ENCODE assay signal across 14 cellular contexts in genomic region chr6:8170754-8171153, GRCh38.
DNase-seq lines count a peak whose midpoint lies in the region; ATAC-seq and TF ChIP-seq lines count a peak whose summit lies in the region.
"Had no signal": no experiment of that assay in that cellular context is flagged by ENCODE, and none has a peak within 500 bp of the region (broad histone marks: within the 10 kb centered on the region; RNA-seq: fewer than 3 reads in every experiment).

No MANE protein-coding gene starts in this region.

- H3K9ac ChIP-seq in HUES48 (ENCODE audit: low read depth, low read length), result no peak overlapping the region
- no peak overlapping the region for H3K9ac ChIP-seq in mesenchymal stem cell (ENCODE audit: low read length)
- no peak overlapping the region for H3K9ac ChIP-seq in trophoblast cell (ENCODE audit: low read length)
- H3K9ac ChIP-seq: GM23248 had no signal

- no peak for ATAC-seq in GM18909 (IDR thresholded peaks at IDR 0.05; ENCODE audit: poor library complexity, unreplicated experiment)

- H2BK5ac ChIP-seq in mesenchymal stem cell (ENCODE audit: low read depth, low read length, poor library complexity, severe bottlenecking), result no peak overlapping the region
- H2BK5ac ChIP-seq in trophoblast cell (ENCODE audit: low read depth, low read length, poor library complexity), result peak overlapping the region; percentile 0

- H3K27me3 ChIP-seq in HUES48 (ENCODE audit: control insufficient read depth, insufficient read depth, low read length), result no peaks in the 10 kb centered on the region
- H3K27me3 ChIP-seq in mesenchymal stem cell (ENCODE audit: control insufficient read depth in 1 of 2, insufficient read depth in 1 of 2, low read length in 2 of 2), result no peaks in the 10 kb centered on the region
- no peaks in the 10 kb centered on the region for H3K27me3 ChIP-seq in trophoblast cell (ENCODE audit: insufficient read depth, low read length)
- H3K27me3 ChIP-seq in testis, result no peaks in the 10 kb centered on the region

- H3K18ac ChIP-seq in mesenchymal stem cell (ENCODE audit: low read depth in 1 of 2, low read length in 2 of 2) (no peak overlapping the region), trophoblast cell (ENCODE audit: low read length) (no peak overlapping the region)

- H4K12ac ChIP-seq in trophoblast cell (ENCODE audit: low read depth, low read length), result no peak overlapping the region

- no peak overlapping the region for H3K4me3 ChIP-seq in HUES48 (ENCODE audit: low read depth, low read length)
- H3K4me3 ChIP-seq in mesenchymal stem cell (ENCODE audit: insufficient read depth in 1 of 2, low read depth in 1 of 2, low read length in 2 of 2), result no peak overlapping the region
- H3K4me3 ChIP-seq in trophoblast cell (ENCODE audit: low read depth, low read length), result no peak overlapping the region
- H3K4me3 ChIP-seq in testis, result no peak overlapping the region
- H3K4me3 ChIP-seq: A549, GM23248 had no signal

- H4K8ac ChIP-seq in mesenchymal stem cell (ENCODE audit: low read length) (no peak overlapping the region), trophoblast cell (ENCODE audit: low read depth, low read length) (no peak overlapping the region)

- H2BK12ac ChIP-seq in mesenchymal stem cell (ENCODE audit: low read length in 2 of 2), result no peak overlapping the region
- peak overlapping the region; percentile 11 for H2BK12ac ChIP-seq in trophoblast cell (ENCODE audit: low read length)

- H4K91ac ChIP-seq in mesenchymal stem cell (ENCODE audit: low read length), result no peak overlapping the region
- H4K91ac ChIP-seq in trophoblast cell (ENCODE audit: low read depth, low read length), result peak overlapping the region; percentile 36

- H2AK5ac ChIP-seq in mesenchymal stem cell (ENCODE audit: low read length, severe bottlenecking), result peak overlapping the region; percentile 53
- no peak overlapping the region for H2AK5ac ChIP-seq in trophoblast cell (ENCODE audit: low read length)

- H3K27ac ChIP-seq in HUES48 (ENCODE audit: low read depth, low read length), result peak overlapping the region; percentile 19
- H3K27ac ChIP-seq in mesenchymal stem cell (ENCODE audit: low read length, poor library complexity, severe bottlenecking), result peak overlapping the region; percentile 66
- peak overlapping the region; percentile 41 for H3K27ac ChIP-seq in trophoblast cell (ENCODE audit: low read depth, low read length)
- no peak overlapping the region for H3K27ac ChIP-seq in testis
- H3K27ac ChIP-seq: A549, C4-2B, GM23248 had no signal

- no peak for TF ChIP-seq POLR2A in testis (IDR thresholded peaks at IDR 0.05)

- H2BK15ac ChIP-seq in mesenchymal stem cell (ENCODE audit: low read depth, poor library complexity, severe bottlenecking), result no peak overlapping the region

- no peaks in the 10 kb centered on the region for H3K79me1 ChIP-seq in mesenchymal stem cell (replicated peaks; ENCODE audit: low read length, poor library complexity, severe bottlenecking)
- peaks cover 24% of the 10 kb centered on the region for H3K79me1 ChIP-seq in trophoblast cell (ENCODE audit: low read length)

- DNase-seq in mesenchymal stem cell, result no peak
- no peak for DNase-seq in trophoblast cell
- DNase-seq in testis, result no peak
- no peak for DNase-seq in hepatic stellate cell (ENCODE audit: low spot score)
- DNase-seq: AML-193; CD4-positive, alpha-beta memory T cell; DMS153; DMS79 treated with DMSO at 0.1 percent for 48 hours; GM23248; HCEC 1CT had no signal

- no peak overlapping the region for H3K4ac ChIP-seq in mesenchymal stem cell (ENCODE audit: low read depth in 1 of 2, low read length in 2 of 2)
- no peak overlapping the region for H3K4ac ChIP-seq in trophoblast cell (ENCODE audit: low read depth, low read length)

- no peak overlapping the region for H3K4me2 ChIP-seq in mesenchymal stem cell (ENCODE audit: low read length, poor library complexity, severe bottlenecking)
- H3K4me2 ChIP-seq in trophoblast cell (ENCODE audit: low read length), result no peak overlapping the region
- H3K4me2 ChIP-seq: A549 had no signal

- 41% methylated on average over 3 of the region's 3 CpGs for WGBS in mesenchymal stem cell
- WGBS in trophoblast cell (ENCODE audit: extremely low coverage, insufficient coverage, insufficient read length), result no CpG with 5 or more reads among the region's 3 CpGs
- 65 to 80% methylated on average over 3 of the region's 3 CpGs for WGBS in testis, 2 donors

- no peak for TF ChIP-seq CTCF in testis (IDR thresholded peaks at IDR 0.05)

- no peak overlapping the region for H3K23ac ChIP-seq in mesenchymal stem cell (ENCODE audit: low read length in 2 of 2)
- H3K23ac ChIP-seq in trophoblast cell (ENCODE audit: low read length), result no peak overlapping the region

- intact Hi-C loops in testis (cut with DNase I; ENCODE audit: low total_unique reads), result no loop called here

- H3K14ac ChIP-seq in mesenchymal stem cell (ENCODE audit: low read length in 2 of 2), result no peak overlapping the region
- H3K14ac ChIP-seq in trophoblast cell (ENCODE audit: low read length), result no peak overlapping the region

- H3K9me3 ChIP-seq in HUES48 (ENCODE audit: control insufficient read depth, insufficient read depth, low read length) (no peaks in the 10 kb centered on the region), mesenchymal stem cell (ENCODE audit: control insufficient read depth, low read length) (no peaks in the 10 kb centered on the region), trophoblast cell (ENCODE audit: insufficient read depth, low read depth, low read length) (no peaks in the 10 kb centered on the region), testis (no peaks in the 10 kb centered on the region)
- H3K9me3 ChIP-seq: A549 had no signal

- H3K79me2 ChIP-seq in trophoblast cell (ENCODE audit: control insufficient read depth, insufficient read depth, low read length, poor library complexity), result no peaks in the 10 kb centered on the region

- H3K36me3 ChIP-seq in HUES48 (ENCODE audit: control insufficient read depth, insufficient read depth, low read length) (no peaks in the 10 kb centered on the region), mesenchymal stem cell (ENCODE audit: control insufficient read depth in 1 of 2, insufficient read depth in 2 of 2, low read depth in 1 of 2, low read length in 2 of 2) (no peaks in the 10 kb centered on the region), trophoblast cell (ENCODE audit: control insufficient read depth in 1 of 2, insufficient read depth in 2 of 2, low read length in 2 of 2) (no peaks in the 10 kb centered on the region), testis (ENCODE audit: low read depth, missing control alignments) (no peaks in the 10 kb centered on the region)

- H2AFZ ChIP-seq in mesenchymal stem cell (ENCODE audit: low read depth, low read length), result no peak overlapping the region
- H2AFZ ChIP-seq in trophoblast cell (ENCODE audit: insufficient read depth, low read length, poor library complexity), result no peak overlapping the region
- H2AFZ ChIP-seq: GM23248 had no signal

- H3K4me1 ChIP-seq in HUES48 (ENCODE audit: control insufficient read depth, insufficient read depth, low read length), result peaks cover 13% of the 10 kb centered on the region; the same call in 1 of the 2 replicates
- H3K4me1 ChIP-seq in mesenchymal stem cell (ENCODE audit: control insufficient read depth, insufficient read depth, low read depth, low read length), result peaks cover 5% of the 10 kb centered on the region
- peaks cover 15 to 22% of the 10 kb centered on the region in 2 experiments for H3K4me1 ChIP-seq in trophoblast cell (ENCODE audit: control insufficient read depth in 1 of 2, insufficient read depth in 2 of 2, low read length in 2 of 2)
- H3K4me1 ChIP-seq in testis, result no peaks in the 10 kb centered on the region
- H3K4me1 ChIP-seq: A549 had no signal

- H2BK120ac ChIP-seq in mesenchymal stem cell (ENCODE audit: low read depth, low read length) (no peak overlapping the region), trophoblast cell (ENCODE audit: insufficient read depth, low read length, poor library complexity) (no peak overlapping the region)

Comparison
In these comparisons a context has a peak if more than half of its experiments do, and no peak if none do; other contexts are left out.
1. H3K27ac ChIP-seq: peak in HUES48 (single experiment), mesenchymal stem cell (single experiment) and trophoblast cell (single experiment); none in testis (0 of 2).